9 cellular contexts compared by ENCODE assay signal in the genomic region with DNA sequence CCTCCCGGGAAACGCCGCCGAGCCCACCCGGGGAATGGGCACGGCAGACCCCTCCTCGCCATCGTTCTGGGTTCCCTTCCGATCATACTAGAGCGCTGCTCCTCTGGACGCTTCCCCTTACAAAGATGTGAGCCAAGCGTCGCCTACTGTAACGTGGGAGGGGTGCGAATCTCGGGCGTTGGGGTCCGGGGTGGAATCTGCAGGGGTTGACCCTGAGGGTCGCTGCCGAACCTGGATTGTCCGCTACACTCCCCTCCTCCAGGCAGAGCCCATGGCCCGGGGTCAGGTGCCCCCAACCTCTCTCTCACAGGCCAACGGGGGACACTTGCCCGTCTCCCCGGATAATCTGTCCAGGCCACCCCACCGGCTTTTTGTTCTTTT. TPM values are rescaled to one million over a fixed set of nuclear protein-coding genes. Genes with fewer than 3 reads are reported as not detected.
A peak's percentile ranks its signal among the peaks of the same experiment; 100 is the strongest.
DNase-seq lines count a peak whose midpoint lies in the region; ATAC-seq lines count a peak whose summit lies in the region.
"Had no signal": no experiment of that assay in that cellular context is flagged by ENCODE, and none has a peak within 500 bp of the region (broad histone marks: within the 10 kb centered on the region; RNA-seq: fewer than 3 reads in every experiment).

No MANE protein-coding gene starts in this region.

- H3K4me3 Mint-ChIP-seq in stimulated activated naive CD8-positive, alpha-beta T cell treated with anti-CD3 and anti-CD28 coated beads, Interleukin-15, Interleukin-2, amounts not matched to agents 100 ng/mL and 50 ng/mL, for 24 hours = peak overlapping the region; percentile 65
- peak overlapping the region; percentile 53 for H3K4me3 Mint-ChIP-seq in dendritic cell treated with granulocyte-macrophage colony-stimulating factor and Interleukin-4, amounts not matched to agents 40 ng/mL and 50 ng/mL, for 4 days
- H3K4me3 Mint-ChIP-seq in naive thymus-derived CD8-positive, alpha-beta T cell = peak overlapping the region; percentile 70 to 86 (median 78)

- ATAC-seq in stimulated activated naive CD8-positive, alpha-beta T cell treated with anti-CD3 and anti-CD28 coated beads, Interleukin-15, Interleukin-2, amounts not matched to agents 100 U/mL and 50 U/mL, for 24 hours = no peak
- ATAC-seq in naive thymus-derived CD8-positive, alpha-beta T cell = no peak

- no peaks in the 10 kb centered on the region for H3K36me3 Mint-ChIP-seq in stimulated activated naive CD8-positive, alpha-beta T cell treated with anti-CD3 and anti-CD28 coated beads, Interleukin-15, Interleukin-2, amounts not matched to agents 100 ng/mL and 50 ng/mL, for 24 hours (ENCODE audit: low read depth)
- peaks cover 10% of the 10 kb centered on the region for H3K36me3 Mint-ChIP-seq in dendritic cell treated with granulocyte-macrophage colony-stimulating factor and Interleukin-4, amounts not matched to agents 40 ng/mL and 50 ng/mL, for 4 days (ENCODE audit: low read depth)
- H3K36me3 Mint-ChIP-seq in naive thymus-derived CD8-positive, alpha-beta T cell = no peaks in the 10 kb centered on the region

- intact Hi-C loops in dendritic cell treated with granulocyte-macrophage colony-stimulating factor and Interleukin-4, amounts not matched to agents 40 ng/mL and 50 ng/mL, for 4 days (cut with micrococcal nuclease) = no loop called here

- POLR2A ChIA-PET in naive thymus-derived CD8-positive, alpha-beta T cell (lab: Charles Lee) = interaction anchor here (0.6 to 2.8 kb wide), 4 partner anchors 14 to 112 kb away, joined by 3 to 21 read pairs (median 4); partner anchors contain the start of gene BCOR

- H3K4me1 Mint-ChIP-seq in stimulated activated naive CD8-positive, alpha-beta T cell treated with anti-CD3 and anti-CD28 coated beads, Interleukin-15, Interleukin-2, amounts not matched to agents 100 ng/mL and 50 ng/mL, for 24 hours (ENCODE audit: low read depth) = peaks cover 78% of the 10 kb centered on the region
- peaks cover 69% of the 10 kb centered on the region for H3K4me1 Mint-ChIP-seq in dendritic cell treated with granulocyte-macrophage colony-stimulating factor and Interleukin-4, amounts not matched to agents 40 ng/mL and 50 ng/mL, for 4 days (ENCODE audit: low read depth)
- peaks cover 17 to 68% (median 68%) of the 10 kb centered on the region in 4 donors for H3K4me1 Mint-ChIP-seq in naive thymus-derived CD8-positive, alpha-beta T cell

- H3K27ac Mint-ChIP-seq in stimulated activated naive CD8-positive, alpha-beta T cell treated with anti-CD3 and anti-CD28 coated beads, Interleukin-15, Interleukin-2, amounts not matched to agents 100 ng/mL and 50 ng/mL, for 24 hours = peak overlapping the region; percentile 36
- H3K27ac Mint-ChIP-seq in dendritic cell treated with granulocyte-macrophage colony-stimulating factor and Interleukin-4, amounts not matched to agents 40 ng/mL and 50 ng/mL, for 4 days = no peak overlapping the region
- H3K27ac Mint-ChIP-seq in naive thymus-derived CD8-positive, alpha-beta T cell = peak overlapping the region in 5 of 10 donors; percentile 1 to 79 (median 31)

- no peak for DNase-seq in stimulated activated naive CD8-positive, alpha-beta T cell treated with anti-CD3 and anti-CD28 coated beads, Interleukin-15, Interleukin-2, amounts not matched to agents 100 U/mL and 50 U/mL, for 24 hours
- DNase-seq in naive thymus-derived CD8-positive, alpha-beta T cell = no peak
- no peak for DNase-seq in HuH-7.5 (ENCODE audit: low spot score)
- DNase-seq in COLO829 (ENCODE audit: low spot score) = no peak
- DNase-seq in NCI-H187 (lab: John Stamatoyannopoulos, UW) = no peak
- no peak for DNase-seq in NCI-H82 treated with DMSO at 0.1 percent for 48 hours (lab: John Stamatoyannopoulos, UW; ENCODE audit: unreplicated experiment)
- DNase-seq: Kasumi-1 had no signal

- no peaks in the 10 kb centered on the region for H3K9me3 Mint-ChIP-seq in stimulated activated naive CD8-positive, alpha-beta T cell treated with anti-CD3 and anti-CD28 coated beads, Interleukin-15, Interleukin-2, amounts not matched to agents 100 ng/mL and 50 ng/mL, for 24 hours
- no peaks in the 10 kb centered on the region for H3K9me3 Mint-ChIP-seq in dendritic cell treated with granulocyte-macrophage colony-stimulating factor and Interleukin-4, amounts not matched to agents 40 ng/mL and 50 ng/mL, for 4 days
- peaks cover 0 to 2% (median 0%) of the 10 kb centered on the region in 9 donors for H3K9me3 Mint-ChIP-seq in naive thymus-derived CD8-positive, alpha-beta T cell

- no peaks in the 10 kb centered on the region for H3K27me3 Mint-ChIP-seq in stimulated activated naive CD8-positive, alpha-beta T cell treated with anti-CD3 and anti-CD28 coated beads, Interleukin-15, Interleukin-2, amounts not matched to agents 100 ng/mL and 50 ng/mL, for 24 hours
- H3K27me3 Mint-ChIP-seq in dendritic cell treated with granulocyte-macrophage colony-stimulating factor and Interleukin-4, amounts not matched to agents 40 ng/mL and 50 ng/mL, for 4 days = peaks cover 9% of the 10 kb centered on the region
- H3K27me3 Mint-ChIP-seq in naive thymus-derived CD8-positive, alpha-beta T cell = no peaks in the 10 kb centered on the region

RNA-seq across cellular contexts. Expression of gene BCOR, which starts 13.8 kb away (rescaled TPM):
- 10 to 100 TPM; 31.6 to 35.9 TPM for total RNA-seq in naive thymus-derived CD8-positive, alpha-beta T cell
- polyA plus RNA-seq in naive thymus-derived CD8-positive, alpha-beta T cell = 1 to 10 TPM; 2.5 to 7.7 (median 6.6) TPM
